In the genomic region with DNA sequence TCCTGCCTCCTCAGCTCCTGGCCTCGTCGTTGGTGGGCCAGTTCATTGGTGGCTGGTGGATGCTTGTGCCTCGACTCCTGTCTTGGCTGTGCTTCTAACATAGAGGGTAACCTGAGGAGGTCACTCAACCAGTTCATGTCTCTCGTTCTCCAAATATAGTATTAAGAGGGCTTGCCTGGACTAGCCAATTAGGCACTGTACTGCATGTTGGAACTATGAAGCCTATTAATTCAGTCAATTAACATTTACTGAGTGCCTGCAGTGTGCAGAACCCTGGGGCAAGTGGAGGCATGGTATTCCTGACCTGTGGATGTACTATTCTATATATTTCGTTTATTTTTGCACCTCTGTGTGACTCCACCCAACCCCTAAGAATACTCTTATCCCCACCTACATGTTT, we compare ENCODE assay signal across 19 cellular contexts.
DNase-seq lines count a peak whose midpoint lies in the region; ATAC-seq, FAIRE-seq and TF ChIP-seq lines count a peak whose summit lies in the region.
"Had no signal": no experiment of that assay in that cellular context is flagged by ENCODE, and none has a peak within 500 bp of the region (broad histone marks: within the 10 kb centered on the region; RNA-seq: fewer than 3 reads in every experiment).

No MANE protein-coding gene starts in this region.

- peaks cover 10 to 12% of the 10 kb centered on the region in 2 donors for H3K4me1 Mint-ChIP-seq in stimulated activated naive B cell treated with anti-CD40 and anti-IgM and Interleukin-4, amounts not matched to agents 10 μg/mL and 1 μg/mL and 100 μg/mL, for 72 hours

- H3K4me3 ChIP-seq in left ventricle myocardium inferior (no peak overlapping the region), right cardiac atrium (ENCODE audit: low read length) (no peak overlapping the region), epithelial cell of esophagus (ENCODE audit: low read length) (no peak overlapping the region), kidney (ENCODE audit: low read length in 2 of 2) (no peak overlapping the region)

- ATAC-seq in right cardiac atrium, result no peak
- ATAC-seq in stimulated activated naive B cell treated with anti-CD40 and anti-IgM and Interleukin-4, amounts not matched to agents 10 μg/mL and 1 μg/mL and 100 μg/mL, for 72 hours (replicated peaks), result no peak
- ATAC-seq: HCT116, Panc1 had no signal

- H3K27me3 ChIP-seq in left ventricle myocardium inferior (ENCODE audit: low read depth) (no peaks in the 10 kb centered on the region), right cardiac atrium (ENCODE audit: control insufficient read depth, insufficient read depth) (no peaks in the 10 kb centered on the region)
- H3K27me3 ChIP-seq: BE2C had no signal

- no peak overlapping the region for H3K27ac Mint-ChIP-seq in stimulated activated naive B cell treated with anti-CD40 and anti-IgM and Interleukin-4, amounts not matched to agents 10 μg/mL and 1 μg/mL and 100 μg/mL, for 72 hours

- no peaks in the 10 kb centered on the region for H3K9me3 Mint-ChIP-seq in stimulated activated naive B cell treated with anti-CD40 and anti-IgM and Interleukin-4, amounts not matched to agents 10 μg/mL and 1 μg/mL and 100 μg/mL, for 72 hours

- DNase-seq in left ventricle myocardium inferior (no peak), right cardiac atrium (no peak), epithelial cell of esophagus (ENCODE audit: low read depth) (peak; percentile 71), kidney (no peak), frontal cortex (ENCODE audit: low spot score in 2 of 2) (no peak)
- no peak for DNase-seq in stimulated activated naive B cell treated with anti-CD40 and anti-IgM and Interleukin-4, amounts not matched to agents 10 μg/mL and 1 μg/mL and 100 μg/mL, for 72 hours
- no peak for DNase-seq in stimulated activated CD4-positive, alpha-beta T cell treated with anti-CD3 and anti-CD28 coated beads, Interleukin-15, amount 100 ng/mL, for 24 hours
- DNase-seq: BE2C; CD4-positive, CD25-positive, alpha-beta regulatory T cell; GOT3; NCI-H1694; NCI-H2081 treated with DMSO at 0.1 percent for 48 hours; NCI-H524; NCI-H82; SIG-M5; SK-N-SH had no signal

- WGBS in right cardiac atrium, result 78% methylated on average over 5 of the region's 5 CpGs

- H3K27ac ChIP-seq in left ventricle myocardium inferior (replicated peaks) (peak overlapping the region; percentile 27), right cardiac atrium (ENCODE audit: low read length) (no peak overlapping the region), kidney (ENCODE audit: low read depth in 2 of 2, low read length in 2 of 2) (peak overlapping the region; percentile 13 to 16)
- H3K27ac ChIP-seq: KMS-11 had no signal

- H3K36me3 Mint-ChIP-seq in stimulated activated naive B cell treated with anti-CD40 and anti-IgM and Interleukin-4, amounts not matched to agents 10 μg/mL and 1 μg/mL and 100 μg/mL, for 72 hours, result no peaks in the 10 kb centered on the region

- peaks cover 23% of the 10 kb centered on the region for H3K4me1 ChIP-seq in left ventricle myocardium inferior
- H3K4me1 ChIP-seq in right cardiac atrium (ENCODE audit: control insufficient read depth, insufficient read depth, low read length), result no peaks in the 10 kb centered on the region
- H3K4me1 ChIP-seq in kidney (ENCODE audit: control insufficient read depth in 1 of 2, insufficient read depth in 1 of 2, low read depth in 1 of 2, low read length in 2 of 2), result peaks cover 5 to 31% of the 10 kb centered on the region in 2 donors
- H3K4me1 ChIP-seq: BE2C had no signal

- no peak for FAIRE-seq in kidney (lab: Jason Lieb, UNC)
- FAIRE-seq in frontal cortex (lab: Jason Lieb, UNC), result no peak

- H3K9me3 ChIP-seq in left ventricle myocardium inferior (replicated peaks), result no peaks in the 10 kb centered on the region
- no peaks in the 10 kb centered on the region for H3K9me3 ChIP-seq in right cardiac atrium (ENCODE audit: control insufficient read depth, low read length)
- H3K9me3 ChIP-seq in kidney (ENCODE audit: control insufficient read depth in 1 of 2, low read length in 2 of 2), result no peaks in the 10 kb centered on the region
- H3K9me3 ChIP-seq: BE2C, SK-N-SH had no signal

- TF ChIP-seq CTCF in left ventricle myocardium inferior (IDR thresholded peaks at IDR 0.05; ENCODE audit: borderline replicate concordance) (no peak), epithelial cell of esophagus (IDR thresholded peaks at IDR 0.05; ENCODE audit: insufficient read depth, low read depth, low read length, missing control alignments) (no peak), kidney (IDR thresholded peaks at IDR 0.05; ENCODE audit: borderline replicate concordance, extremely low read depth, insufficient read depth) (no peak)

- intact Hi-C loops in left ventricle myocardium inferior (cut with micrococcal nuclease) (loop anchor here (10.0 kb wide), 1 partner anchor 179 kb away; no protein-coding TSS in a partner anchor), right cardiac atrium (cut with DNase I) (no loop called here), kidney (cut with DNase I) (no loop called here)

- H3K4me3 Mint-ChIP-seq in stimulated activated naive B cell treated with anti-CD40 and anti-IgM and Interleukin-4, amounts not matched to agents 10 μg/mL and 1 μg/mL and 100 μg/mL, for 72 hours, result no peak overlapping the region
- H3K4me3 Mint-ChIP-seq: CD4-positive, CD25-positive, alpha-beta regulatory T cell had no signal

- no peaks in the 10 kb centered on the region for H3K27me3 Mint-ChIP-seq in stimulated activated naive B cell treated with anti-CD40 and anti-IgM and Interleukin-4, amounts not matched to agents 10 μg/mL and 1 μg/mL and 100 μg/mL, for 72 hours
- H3K27me3 Mint-ChIP-seq: CD4-positive, CD25-positive, alpha-beta regulatory T cell had no signal

- H3K9ac ChIP-seq in kidney (ENCODE audit: low read length in 2 of 2), result no peak overlapping the region
- H3K9ac ChIP-seq: KMS-11, SK-N-SH had no signal

- H3K36me3 ChIP-seq in left ventricle myocardium inferior (no peaks in the 10 kb centered on the region), kidney (ENCODE audit: control insufficient read depth in 1 of 2, insufficient read depth in 2 of 2, low read length in 2 of 2) (no peaks in the 10 kb centered on the region)
- H3K36me3 ChIP-seq: BE2C had no signal
